In the genomic region with DNA sequence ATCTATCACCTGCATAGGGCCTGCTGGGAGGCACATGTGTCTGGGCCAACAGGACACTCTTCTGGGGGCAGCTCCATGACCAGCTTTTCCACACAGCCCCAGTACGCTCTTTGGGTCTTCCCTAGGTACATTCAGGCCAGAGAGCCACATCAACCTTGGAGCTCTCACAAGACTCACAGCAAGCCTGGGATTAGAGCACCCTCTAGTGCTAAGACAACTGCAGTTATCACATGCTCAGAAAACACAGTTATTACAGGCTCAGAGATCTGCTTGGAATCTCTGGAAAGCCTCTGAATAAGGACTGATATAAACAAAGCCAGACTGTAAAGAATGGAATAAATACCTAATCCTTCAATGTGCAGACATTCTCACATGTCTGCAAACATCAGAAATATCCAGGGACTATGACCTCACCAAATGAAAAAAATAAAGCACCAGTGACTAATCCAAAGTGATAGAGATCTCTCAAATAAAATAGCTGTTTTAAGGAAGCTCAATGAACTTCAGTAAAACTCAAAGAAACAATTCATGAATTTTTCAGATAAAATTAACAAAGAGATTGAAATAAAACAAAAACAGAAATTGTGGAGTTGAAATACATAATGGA, we compare ENCODE assay signal across 8 cellular contexts.
A peak's percentile ranks its signal among the peaks of the same experiment; 100 is the strongest.
DNase-seq lines count a peak whose midpoint lies in the region; TF ChIP-seq lines count a peak whose summit lies in the region.

No MANE protein-coding gene starts in this region.

- no peak overlapping the region for H2AFZ ChIP-seq in H9 (ENCODE audit: low read length)

- no peaks in the 10 kb centered on the region for H3K27me3 ChIP-seq in H9 (ENCODE audit: insufficient read depth, low read length)

- H3K4me1 Mint-ChIP-seq in H9 = no peaks in the 10 kb centered on the region; a peak in 1 of 4 replicates

- H4K5ac ChIP-seq in H9 (ENCODE audit: insufficient read length, low read depth, low read length) = no peak overlapping the region

- no peak overlapping the region for H2BK5ac ChIP-seq in H9 (ENCODE audit: insufficient read length, low read length)

- no peak overlapping the region for H3K27ac ChIP-seq in H9 (ENCODE audit: insufficient read length, low read depth, low read length)

- H4K8ac ChIP-seq in H9 (replicated peaks; ENCODE audit: insufficient read length, low read depth, low read length) = no peak overlapping the region

- no peaks in the 10 kb centered on the region for H3K79me1 ChIP-seq in H9 (ENCODE audit: insufficient read depth, low read depth, low read length, poor library complexity, severe bottlenecking)

- no peak overlapping the region for H2AK5ac ChIP-seq in H9 (ENCODE audit: insufficient read length, low read length)

- DNase-seq in SHP77 (lab: John Stamatoyannopoulos, UW) (peak; percentile 44 to 62), SHP77 treated with DMSO at 0.1 percent for 48 hours (lab: John Stamatoyannopoulos, UW) (no peak), H9 (peak; percentile 69), NB4 (ENCODE audit: low read depth) (peak; percentile 79), astrocyte of the spinal cord (ENCODE audit: low read depth, low spot score) (peak; percentile 64), lung microvascular endothelial cell (ENCODE audit: low read depth in 2 of 2) (peak; percentile 69 to 76), NK-92 (lab: John Stamatoyannopoulos, UW; ENCODE audit: unreplicated experiment) (no peak), NCI-H2227 (lab: John Stamatoyannopoulos, UW; ENCODE audit: unreplicated experiment) (no peak)

- no peaks in the 10 kb centered on the region for H4K20me1 ChIP-seq in H9 (ENCODE audit: control insufficient read depth, insufficient read depth, insufficient read length)

- no peak overlapping the region for H2BK120ac ChIP-seq in H9 (ENCODE audit: low read depth, low read length, poor library complexity, severe bottlenecking)

- no peak overlapping the region for H3K27ac Mint-ChIP-seq in H9

- no peaks in the 10 kb centered on the region for H3K9me3 Mint-ChIP-seq in H9

- no peak overlapping the region for H3K56ac ChIP-seq in H9 (ENCODE audit: insufficient read length, low read depth, low read length)

- no CpG with 5 or more reads among the region's 1 CpG for WGBS in H9 (ENCODE audit: extremely low coverage, insufficient read length, low lambda C conversion rate)

- H3K4me3 ChIP-seq in NB4 (ENCODE audit: low read depth, low read length) (no peak overlapping the region), astrocyte of the spinal cord (ENCODE audit: low read depth, low read length) (no peak overlapping the region)

- in situ Hi-C loops in astrocyte of the spinal cord (cut with HindIII; ENCODE audit: low sequenced_read_pairs) = no loop called here

- H3K18ac ChIP-seq in H9 (ENCODE audit: insufficient read length, low read depth, low read length) = no peak overlapping the region

- no peak for TF ChIP-seq POLR2A in NB4 (IDR thresholded peaks at IDR 0.05; ENCODE audit: extremely low read depth, insufficient read length)

- H3K9ac ChIP-seq in H9 (ENCODE audit: extremely low read depth, insufficient read length, low read length) = no peak overlapping the region

- no peaks in the 10 kb centered on the region for H3K9me3 ChIP-seq in H9 (ENCODE audit: control insufficient read depth, low read depth, low read length)

- no peak overlapping the region for H2BK20ac ChIP-seq in H9 (ENCODE audit: low read depth, low read length, poor library complexity, severe bottlenecking)

- no peak overlapping the region for H3K14ac ChIP-seq in H9 (ENCODE audit: insufficient read depth, low read length)

- H2BK15ac ChIP-seq in H9 (ENCODE audit: low read depth, low read length) = no peak overlapping the region

- H3K36me3 Mint-ChIP-seq in H9 (ENCODE audit: insufficient read depth in 1 of 3, low read depth in 3 of 3) = no peaks in the 10 kb centered on the region; a peak in 1 of 7 replicates

- peak; percentile 82 for TF ChIP-seq CTCF in H9 (conservative IDR thresholded peaks at IDR 0.05)
- TF ChIP-seq CTCF in NB4 (IDR thresholded peaks at IDR 0.05; ENCODE audit: low read depth, low read length) = peak; percentile 60
- TF ChIP-seq CTCF in astrocyte of the spinal cord (IDR thresholded peaks at IDR 0.05; ENCODE audit: low read depth, low read length) = peak; percentile 60

- no peak overlapping the region for H2BK12ac ChIP-seq in H9 (ENCODE audit: insufficient read length, low read depth, low read length)

- H3K79me2 ChIP-seq in H9 (ENCODE audit: insufficient read depth, low read length) = no peaks in the 10 kb centered on the region

- H3K4me3 Mint-ChIP-seq in H9 = no peak overlapping the region

- H3K4me2 ChIP-seq in H9 (ENCODE audit: insufficient read depth, insufficient read length, low read length) = no peak overlapping the region

- H4K91ac ChIP-seq in H9 (ENCODE audit: insufficient read length, low read depth, low read length) = no peak overlapping the region

- no peaks in the 10 kb centered on the region for H3K27me3 Mint-ChIP-seq in H9 (ENCODE audit: low read depth)

- no peaks in the 10 kb centered on the region for H3K23me2 ChIP-seq in H9 (ENCODE audit: insufficient read length, low read depth, low read length, poor library complexity, severe bottlenecking)

- no peak overlapping the region for H3K4ac ChIP-seq in H9 (ENCODE audit: low read depth, low read length)

- no peak overlapping the region for H3K23ac ChIP-seq in H9 (ENCODE audit: insufficient read length, low read depth, low read length)

- no peaks in the 10 kb centered on the region for H3K4me1 ChIP-seq in H9 (ENCODE audit: insufficient read depth, low read length)

- no peak overlapping the region for H3T11ph ChIP-seq in H9 (ENCODE audit: low read length)

Comparison
In these comparisons a context has a peak if more than half of its experiments do, and no peak if none do; other contexts are left out.
1. DNase-seq: peak in SHP77 (2 of 2), H9 (single experiment), NB4 (single experiment), astrocyte of the spinal cord (single experiment) and lung microvascular endothelial cell (2 of 2); none in SHP77 treated with DMSO at 0.1 percent for 48 hours (single experiment), NK-92 (single experiment) and NCI-H2227 (single experiment).
2. Peak in every context shown above with its lines, with median percentiles within 50 percentile points of each other: CTCF ChIP-seq.